Comparison of ENCODE assay signal across 10 cellular contexts in genomic region chr20:6123650-6124014, GRCh38.
DNase-seq lines count a peak whose midpoint lies in the region; ATAC-seq and TF ChIP-seq lines count a peak whose summit lies in the region.
"Had no signal": no experiment of that assay in that cellular context is flagged by ENCODE, and none has a peak within 500 bp of the region (broad histone marks: within the 10 kb centered on the region; RNA-seq: fewer than 3 reads in every experiment).

No MANE protein-coding gene starts in this region.

- H3K4me3 ChIP-seq in AG09309 (ENCODE audit: control insufficient read depth, low read depth, low read length): peak overlapping the region; percentile 63
- peak overlapping the region; percentile 62 for H3K4me3 ChIP-seq in HUES48 (ENCODE audit: low read depth, low read length)

- peaks cover 50% of the 10 kb centered on the region for H3K27me3 Mint-ChIP-seq in nephron (ENCODE audit: low read depth)

- H3K36me3 Mint-ChIP-seq in nephron (ENCODE audit: low read depth): no peaks in the 10 kb centered on the region

- peak overlapping the region; percentile 53; the same call in 1 of the 2 replicates for H3K9ac ChIP-seq in HUES48 (ENCODE audit: low read depth, low read length)

- ATAC-seq in GM21786 (IDR thresholded peaks at IDR 0.05; ENCODE audit: unreplicated experiment) (no peak), HG03108 (IDR thresholded peaks at IDR 0.05; ENCODE audit: unreplicated experiment) (no peak)

- H3K27me3 ChIP-seq in HUES48 (ENCODE audit: control insufficient read depth, insufficient read depth, low read length): peaks cover 14% of the 10 kb centered on the region; the same call in 1 of the 2 replicates

- H3K4me3 Mint-ChIP-seq in nephron: peak overlapping the region; percentile 78 to 83 (median 82)

- peak overlapping the region in 1 of 3 experiments; percentile 31 for H3K27ac Mint-ChIP-seq in nephron

- TF ChIP-seq CTCF in AG09309 (IDR thresholded peaks at IDR 0.05; ENCODE audit: control insufficient read depth, insufficient read depth, low read depth, low read length, missing control alignments) (no peak), nephron (IDR thresholded peaks at IDR 0.05; ENCODE audit: unreplicated experiment in 3 of 3) (no peak)

- DNase-seq in AG09309 (ENCODE audit: low read depth) (no peak), HCEC 1CT (no peak), pons (ENCODE audit: low spot score) (no peak)
- DNase-seq: DMS79, NCI-H524 treated with DMSO at 0.1 percent for 48 hours had no signal

- H3K9me3 ChIP-seq in HUES48 (ENCODE audit: control insufficient read depth, insufficient read depth, low read length): no peaks in the 10 kb centered on the region

- H3K4me1 Mint-ChIP-seq in nephron: peaks cover 6% of the 10 kb centered on the region

- H3K4me1 ChIP-seq in HUES48 (ENCODE audit: control insufficient read depth, insufficient read depth, low read length): peaks cover 41% of the 10 kb centered on the region

- H3K36me3 ChIP-seq in HUES48 (ENCODE audit: control insufficient read depth, insufficient read depth, low read length): no peaks in the 10 kb centered on the region; the same call in none of the 2 replicates

- H3K27ac ChIP-seq in HUES48 (ENCODE audit: low read depth, low read length) (peak overlapping the region; percentile 62), cingulate gyrus (ENCODE audit: low read depth, low read length) (peak overlapping the region; percentile 21)

- no peaks in the 10 kb centered on the region for H3K9me3 Mint-ChIP-seq in nephron
